Comparison of ENCODE assay signal across 1 cellular context in the genomic region with DNA sequence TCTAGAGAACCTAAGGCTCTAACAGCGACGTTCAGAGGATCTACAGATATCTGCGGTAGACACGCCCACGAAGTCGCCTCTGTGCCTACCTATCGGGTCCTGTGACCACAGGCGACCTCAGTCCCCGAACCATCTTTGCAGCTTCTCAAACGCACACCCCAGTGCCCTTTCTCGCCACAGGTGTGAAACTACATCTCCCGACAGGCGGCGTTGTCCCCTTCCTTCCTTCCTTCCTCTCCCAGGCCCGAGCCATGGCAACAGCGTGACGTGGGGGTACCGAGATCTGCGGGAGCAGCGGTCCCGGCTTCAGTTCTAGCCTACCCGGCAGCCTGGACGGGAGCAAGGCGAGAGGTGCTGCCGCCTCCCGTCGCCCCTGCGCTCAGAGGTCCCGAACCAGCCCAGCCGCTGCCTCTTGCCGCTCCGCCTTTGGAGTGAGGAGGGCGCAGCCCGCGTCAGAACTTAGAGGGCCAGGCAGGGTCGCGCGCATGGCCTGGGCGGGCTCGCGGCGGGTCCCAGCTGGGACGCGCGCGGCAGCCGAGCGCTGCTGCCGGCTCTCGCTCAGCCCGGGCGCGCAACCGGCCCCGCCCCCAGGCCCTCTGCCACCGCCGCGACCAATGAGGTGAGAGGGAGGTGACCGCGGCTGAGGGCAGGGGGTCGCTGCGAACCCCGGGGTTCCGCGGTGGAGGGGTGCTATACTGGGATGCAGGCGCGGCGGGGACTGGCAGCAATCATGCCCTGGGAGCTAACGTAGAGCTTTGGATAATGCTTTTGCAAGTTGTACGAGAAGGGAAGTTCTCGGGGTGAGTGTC.
TF ChIP-seq lines count a peak whose summit lies in the region.

TSS of gene COQ10A (plus strand) at position 309 of the 809 bp plus-strand sequence. CDS start at position 486, 177 bp downstream.

TF ChIP-seq in K562, 482 proteins besides CTCF, POLR2A, EP300 and RAD21 (continued from another document and continues in another):
- TF ChIP-seq TCF3 (CRISPR knock-in tag; IDR thresholded peaks at IDR 0.05) = no peak; the same call in 1 of the 2 replicates
- TF ChIP-seq, protein P1, sequence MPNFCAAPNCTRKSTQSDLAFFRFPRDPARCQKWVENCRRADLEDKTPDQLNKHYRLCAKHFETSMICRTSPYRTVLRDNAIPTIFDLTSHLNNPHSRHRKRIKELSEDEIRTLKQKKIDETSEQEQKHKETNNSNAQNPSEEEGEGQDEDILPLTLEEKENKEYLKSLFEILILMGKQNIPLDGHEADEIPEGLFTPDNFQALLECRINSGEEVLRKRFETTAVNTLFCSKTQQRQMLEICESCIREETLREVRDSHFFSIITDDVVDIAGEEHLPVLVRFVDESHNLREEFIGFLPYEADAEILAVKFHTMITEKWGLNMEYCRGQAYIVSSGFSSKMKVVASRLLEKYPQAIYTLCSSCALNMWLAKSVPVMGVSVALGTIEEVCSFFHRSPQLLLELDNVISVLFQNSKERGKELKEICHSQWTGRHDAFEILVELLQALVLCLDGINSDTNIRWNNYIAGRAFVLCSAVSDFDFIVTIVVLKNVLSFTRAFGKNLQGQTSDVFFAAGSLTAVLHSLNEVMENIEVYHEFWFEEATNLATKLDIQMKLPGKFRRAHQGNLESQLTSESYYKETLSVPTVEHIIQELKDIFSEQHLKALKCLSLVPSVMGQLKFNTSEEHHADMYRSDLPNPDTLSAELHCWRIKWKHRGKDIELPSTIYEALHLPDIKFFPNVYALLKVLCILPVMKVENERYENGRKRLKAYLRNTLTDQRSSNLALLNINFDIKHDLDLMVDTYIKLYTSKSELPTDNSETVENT (CRISPR knock-in tag; IDR thresholded peaks at IDR 0.05) = peak; percentile 77
- TF ChIP-seq ZBTB8A (IDR thresholded peaks at IDR 0.05; ENCODE audit: partially characterized antibody) = no peak
- TF ChIP-seq HMBOX1 (IDR thresholded peaks at IDR 0.05) = no peak
- no peak for TF ChIP-seq NUFIP1 (IDR thresholded peaks at IDR 0.05; ENCODE audit: partially characterized antibody)
- no peak for TF ChIP-seq RFX7 (CRISPR knock-in tag; IDR thresholded peaks at IDR 0.05)
- no peak for TF ChIP-seq PCBP1 (IDR thresholded peaks at IDR 0.05; ENCODE audit: low read depth, low read length, poor library complexity, severe bottlenecking)
- TF ChIP-seq NONO (IDR thresholded peaks at IDR 0.05; ENCODE audit: low read depth in 2 of 2, low read length in 1 of 2) = peak in 1 of 2 experiments; percentile 63; a peak in 1 of 4 replicates
- TF ChIP-seq ZKSCAN3 (CRISPR knock-in tag; IDR thresholded peaks at IDR 0.05) = no peak
- peak; percentile 40; the same call in 1 of the 2 replicates for TF ChIP-seq POLR2AphosphoS5 (IDR thresholded peaks at IDR 0.05; ENCODE audit: control insufficient read depth, insufficient read depth, low read depth, low read length)
- no peak for TF ChIP-seq NCOR1 (IDR thresholded peaks at IDR 0.05)
- no peak for TF ChIP-seq CSDE1 (IDR thresholded peaks at IDR 0.05)
- no peak for TF ChIP-seq NCOA4 (IDR thresholded peaks at IDR 0.05; ENCODE audit: partially characterized antibody)
- TF ChIP-seq, protein P2, sequence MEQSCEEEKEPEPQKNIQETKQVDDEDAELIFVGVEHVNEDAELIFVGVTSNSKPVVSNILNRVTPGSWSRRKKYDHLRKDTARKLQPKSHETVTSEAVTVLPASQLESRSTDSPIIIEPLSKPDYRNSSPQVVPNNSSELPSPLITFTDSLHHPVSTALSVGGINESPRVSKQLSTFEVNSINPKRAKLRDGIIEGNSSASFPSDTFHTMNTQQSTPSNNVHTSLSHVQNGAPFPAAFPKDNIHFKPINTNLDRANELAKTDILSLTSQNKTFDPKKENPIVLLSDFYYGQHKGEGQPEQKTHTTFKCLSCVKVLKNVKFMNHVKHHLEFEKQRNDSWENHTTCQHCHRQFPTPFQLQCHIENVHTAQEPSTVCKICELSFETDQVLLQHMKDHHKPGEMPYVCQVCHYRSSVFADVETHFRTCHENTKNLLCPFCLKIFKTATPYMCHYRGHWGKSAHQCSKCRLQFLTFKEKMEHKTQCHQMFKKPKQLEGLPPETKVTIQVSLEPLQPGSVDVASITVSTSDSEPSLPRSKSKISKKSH (CRISPR knock-in tag; IDR thresholded peaks at IDR 0.05) = no peak
- no peak for TF ChIP-seq ARID1B (IDR thresholded peaks at IDR 0.05)
- no peak; the same call in 1 of the 2 replicates for TF ChIP-seq HLTF (IDR thresholded peaks at IDR 0.05)
- TF ChIP-seq SIX5 (IDR thresholded peaks at IDR 0.05; ENCODE audit: borderline replicate concordance in 1 of 2, insufficient read depth in 1 of 2, low read depth in 1 of 2, low read length in 2 of 2) = peak; percentile 39 to 54; a peak in 3 of 4 replicates
- no peak for TF ChIP-seq SRSF7 (optimal IDR thresholded peaks at IDR 0.05; ENCODE audit: low read depth, low read length)
- TF ChIP-seq PHF21A (IDR thresholded peaks at IDR 0.05; ENCODE audit: borderline replicate concordance, low read depth) = no peak
- TF ChIP-seq HDAC3 (IDR thresholded peaks at IDR 0.05; ENCODE audit: borderline replicate concordance, partially characterized antibody) = no peak
- TF ChIP-seq ZNF444 (CRISPR knock-in tag; IDR thresholded peaks at IDR 0.05) = no peak
- TF ChIP-seq ADNP (tag; IDR thresholded peaks at IDR 0.05) = no peak
- TF ChIP-seq FOXA1 (IDR thresholded peaks at IDR 0.05; ENCODE audit: borderline replicate concordance) = no peak
- no peak for TF ChIP-seq ATF6 (CRISPR knock-in tag; IDR thresholded peaks at IDR 0.05)
- TF ChIP-seq ATF1 (CRISPR knock-in tag; IDR thresholded peaks at IDR 0.05) = peak; percentile 8; the same call in 1 of the 2 replicates
- TF ChIP-seq ATF1 (tag; IDR thresholded peaks at IDR 0.05) = peak; percentile 94
- TF ChIP-seq HEY1 (CRISPR knock-in tag; IDR thresholded peaks at IDR 0.05; ENCODE audit: borderline replicate concordance) = no peak
- 0 out of 2 replicates have a peak, but pooled peaks have one; percentile 20 for TF ChIP-seq SMARCA4 (IDR thresholded peaks at IDR 0.05)
- TF ChIP-seq MAFK (IDR thresholded peaks at IDR 0.05; ENCODE audit: low read length) = peak; percentile 14; the same call in 1 of the 2 replicates
- TF ChIP-seq EHMT2 (IDR thresholded peaks at IDR 0.05) = no peak
- no peak for TF ChIP-seq RHOXF2B (CRISPR knock-in tag; conservative IDR thresholded peaks at IDR 0.05)
- TF ChIP-seq FOSL1 (tag; conservative IDR thresholded peaks at IDR 0.05) = no peak
- no peak for TF ChIP-seq BRF1 (IDR thresholded peaks at IDR 0.05; ENCODE audit: borderline replicate concordance, extremely low read depth, insufficient read length)
- no peak for TF ChIP-seq HNRNPUL1 (IDR thresholded peaks at IDR 0.05; ENCODE audit: low read length)
- TF ChIP-seq, protein P3, sequence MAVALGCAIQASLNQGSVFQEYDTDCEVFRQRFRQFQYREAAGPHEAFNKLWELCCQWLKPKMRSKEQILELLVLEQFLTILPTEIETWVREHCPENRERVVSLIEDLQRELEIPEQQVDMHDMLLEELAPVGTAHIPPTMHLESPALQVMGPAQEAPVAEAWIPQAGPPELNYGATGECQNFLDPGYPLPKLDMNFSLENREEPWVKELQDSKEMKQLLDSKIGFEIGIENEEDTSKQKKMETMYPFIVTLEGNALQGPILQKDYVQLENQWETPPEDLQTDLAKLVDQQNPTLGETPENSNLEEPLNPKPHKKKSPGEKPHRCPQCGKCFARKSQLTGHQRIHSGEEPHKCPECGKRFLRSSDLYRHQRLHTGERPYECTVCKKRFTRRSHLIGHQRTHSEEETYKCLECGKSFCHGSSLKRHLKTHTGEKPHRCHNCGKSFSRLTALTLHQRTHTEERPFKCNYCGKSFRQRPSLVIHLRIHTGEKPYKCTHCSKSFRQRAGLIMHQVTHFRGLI (CRISPR knock-in tag; IDR thresholded peaks at IDR 0.05) = no peak
- TF ChIP-seq, protein P4, sequence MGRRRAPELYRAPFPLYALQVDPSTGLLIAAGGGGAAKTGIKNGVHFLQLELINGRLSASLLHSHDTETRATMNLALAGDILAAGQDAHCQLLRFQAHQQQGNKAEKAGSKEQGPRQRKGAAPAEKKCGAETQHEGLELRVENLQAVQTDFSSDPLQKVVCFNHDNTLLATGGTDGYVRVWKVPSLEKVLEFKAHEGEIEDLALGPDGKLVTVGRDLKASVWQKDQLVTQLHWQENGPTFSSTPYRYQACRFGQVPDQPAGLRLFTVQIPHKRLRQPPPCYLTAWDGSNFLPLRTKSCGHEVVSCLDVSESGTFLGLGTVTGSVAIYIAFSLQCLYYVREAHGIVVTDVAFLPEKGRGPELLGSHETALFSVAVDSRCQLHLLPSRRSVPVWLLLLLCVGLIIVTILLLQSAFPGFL (CRISPR knock-in tag; IDR thresholded peaks at IDR 0.05) = no peak
- no peak for TF ChIP-seq PPARD (CRISPR knock-in tag; IDR thresholded peaks at IDR 0.05)
- TF ChIP-seq BRD4 (IDR thresholded peaks at IDR 0.05) = no peak
- no peak for TF ChIP-seq ZSCAN32 (CRISPR knock-in tag; IDR thresholded peaks at IDR 0.05)
- no peak for TF ChIP-seq TCFL5 (CRISPR knock-in tag; conservative IDR thresholded peaks at IDR 0.05)
- TF ChIP-seq TSHZ1 (CRISPR knock-in tag; IDR thresholded peaks at IDR 0.05) = no peak
- no peak for TF ChIP-seq ZNF57 (CRISPR knock-in tag; IDR thresholded peaks at IDR 0.05)
- 0 out of 2 replicates have a peak, but pooled peaks have one; percentile 59 for TF ChIP-seq REST (CRISPR knock-in tag; IDR thresholded peaks at IDR 0.05; ENCODE audit: low read depth)
- peak; percentile 41; the same call in 1 of the 2 replicates for TF ChIP-seq MBD2 (IDR thresholded peaks at IDR 0.05; ENCODE audit: borderline replicate concordance, low read depth)
- no peak for TF ChIP-seq NFE2L1 (tag; IDR thresholded peaks at IDR 0.05; ENCODE audit: borderline replicate concordance, low read depth)
- no peak for TF ChIP-seq ZC3H4 (CRISPR knock-in tag; IDR thresholded peaks at IDR 0.05; ENCODE audit: borderline replicate concordance)
